8 cellular contexts compared by ENCODE assay signal in genomic region chr22:43014062-43014875, GRCh38. TPM values are rescaled to one million over a fixed set of nuclear protein-coding genes. Genes with fewer than 3 reads are reported as not detected.
A peak's percentile ranks its signal among the peaks of the same experiment; 100 is the strongest.
DNase-seq lines count a peak whose midpoint lies in the region; ATAC-seq and TF ChIP-seq lines count a peak whose summit lies in the region.

No MANE protein-coding gene starts in this region.

- TF ChIP-seq EP300 in upper lobe of left lung (IDR thresholded peaks at IDR 0.05): no peak

- POLR2A ChIA-PET in IMR-90 (lab: Charles Lee; ENCODE audit: unreplicated experiment): interaction anchor here (0.5 to 1.4 kb wide), 3 partner anchors 12 to 147 kb away, joined by 3 to 4 read pairs (median 4); no protein-coding TSS in a partner anchor

- no peaks in the 10 kb centered on the region for H3K27me3 ChIP-seq in IMR-90 (ENCODE audit: control insufficient read depth, insufficient read depth, low read length)
- H3K27me3 ChIP-seq in endocrine pancreas (ENCODE audit: control insufficient read depth, insufficient read depth, low read length): no peaks in the 10 kb centered on the region
- no peaks in the 10 kb centered on the region for H3K27me3 ChIP-seq in upper lobe of left lung

- H3K4ac ChIP-seq in IMR-90 (ENCODE audit: low read depth, low read length): peak overlapping the region; percentile 50

- H2AK9ac ChIP-seq in IMR-90 (replicated peaks; ENCODE audit: low read depth, low read length, poor library complexity): peak overlapping the region; percentile 94

- H3K36me3 ChIP-seq in IMR-90 (ENCODE audit: control insufficient read depth, insufficient read depth, low read length) (no peaks in the 10 kb centered on the region), endocrine pancreas (ENCODE audit: control insufficient read depth, insufficient read depth, low read length) (no peaks in the 10 kb centered on the region), upper lobe of left lung (no peaks in the 10 kb centered on the region)

- no peak overlapping the region for H2BK120ac ChIP-seq in IMR-90 (ENCODE audit: low read depth, low read length)

- ATAC-seq in IMR-90 (ENCODE audit: low read depth) (peak; percentile 28), upper lobe of left lung (ENCODE audit: low FRiP score in 2 of 2) (peak in 1 of 2 donors; percentile 40), HG03196 (IDR thresholded peaks at IDR 0.05; ENCODE audit: unreplicated experiment) (no peak)

- H2BK5ac ChIP-seq in IMR-90 (ENCODE audit: low read depth, low read length, poor library complexity, severe bottlenecking): peak overlapping the region; percentile 14

- H4K8ac ChIP-seq in IMR-90 (ENCODE audit: low read depth in 2 of 2, low read length in 2 of 2): no peak overlapping the region

- peaks cover 12 to 39% of the 10 kb centered on the region in 2 experiments; a peak in 3 of 4 replicates for H3K79me1 ChIP-seq in IMR-90 (ENCODE audit: low read depth in 1 of 2, low read length in 2 of 2)

- H3K14ac ChIP-seq in IMR-90 (replicated peaks; ENCODE audit: low read depth, low read length): 0 out of 2 replicates have a peak overlapping the region, but pooled peaks have one; percentile 7

- peak overlapping the region; percentile 91 for H2AFZ ChIP-seq in IMR-90 (replicated peaks; ENCODE audit: low read length, poor library complexity)

- WGBS in IMR-90 (ENCODE audit: extremely low coverage in 2 of 2, insufficient read length in 1 of 2), 2 experiments: 1% methylated on average over 20 of the region's 47 CpGs; no CpG with 5 or more reads in 1 of the 2 experiments
- WGBS in upper lobe of left lung, 2 donors: 1% methylated on average over 31 to 45 of the region's 47 CpGs

- in situ Hi-C loops in IMR-90 (cut with MboI; ENCODE audit: low sequenced_read_pairs): no loop called here

- H4K5ac ChIP-seq in IMR-90 (ENCODE audit: low read depth, low read length): no peak overlapping the region; the same call in 1 of the 2 replicates

- CTCF ChIA-PET in IMR-90 (lab: Yijun Ruan, JAX): interaction anchor here (0.8 to 1.2 kb wide), 2 partner anchors 19 to 24 kb away, joined by 3 read pairs; no protein-coding TSS in a partner anchor

- dilution Hi-C loops in IMR-90 (cut with HindIII; ENCODE audit: low sequenced_read_pairs, unreplicated experiment): no loop called here

- no peak for TF ChIP-seq RAD21 in IMR-90 (IDR thresholded peaks at IDR 0.05; ENCODE audit: low read length)

- H4K20me1 ChIP-seq in IMR-90 (ENCODE audit: insufficient read depth, low read length): peaks cover 38% of the 10 kb centered on the region

- peak overlapping the region; percentile 62; the same call in 1 of the 2 replicates for H2AK5ac ChIP-seq in IMR-90 (ENCODE audit: low read depth, low read length)

- DNase-seq in NCI-H2029 (lab: John Stamatoyannopoulos, UW) (peak; percentile 19), NCI-H2029 treated with DMSO at 0.1 percent for 48 hours (lab: John Stamatoyannopoulos, UW) (no peak), IMR-90 (no peak), myocyte (ENCODE audit: low read depth) (peak; percentile 61), upper lobe of left lung (peak; percentile 63 to 88)
- DNase-seq in activated CD4-positive, alpha-beta T cell treated with anti-CD3 and anti-CD28 coated beads, Interleukin-2, amount 50 U/mL, for 1 hour: peak; percentile 27

- H3K56ac ChIP-seq in IMR-90 (ENCODE audit: extremely low read depth, insufficient read depth, low read length): no peak overlapping the region

- TF ChIP-seq CTCF in IMR-90 (conservative IDR thresholded peaks at IDR 0.05; ENCODE audit: low read depth, low read length) (no peak), upper lobe of left lung (IDR thresholded peaks at IDR 0.05) (no peak)

- H3K27ac ChIP-seq in IMR-90 (ENCODE audit: insufficient read depth, low read length) (peak overlapping the region; percentile 48), upper lobe of left lung (peak overlapping the region; percentile 70 to 90 (median 89))

- no peak for TF ChIP-seq POLR2A in IMR-90 (IDR thresholded peaks at IDR 0.05; ENCODE audit: low read depth, low read length)
- TF ChIP-seq POLR2A in upper lobe of left lung (IDR thresholded peaks at IDR 0.05): no peak

- H3K23ac ChIP-seq in IMR-90 (ENCODE audit: low read depth, low read length): peak overlapping the region; percentile 49

- no peak overlapping the region for H4K91ac ChIP-seq in IMR-90 (ENCODE audit: insufficient read depth, low read depth, low read length)

- peak overlapping the region; percentile 89 for H3K4me2 ChIP-seq in IMR-90 (ENCODE audit: low read depth, low read length)

- no peaks in the 10 kb centered on the region for H3K9me3 ChIP-seq in IMR-90 (ENCODE audit: control insufficient read depth, insufficient read depth, low read length)
- H3K9me3 ChIP-seq in endocrine pancreas (ENCODE audit: control insufficient read depth, low read length): no peaks in the 10 kb centered on the region
- H3K9me3 ChIP-seq in upper lobe of left lung: no peaks in the 10 kb centered on the region

- BruUV-seq in IMR-90 (replicated peaks; lab: Mats Ljungman, UMichigan): no TSS peak

- H2BK15ac ChIP-seq in IMR-90 (ENCODE audit: low read depth, low read length): no peak overlapping the region

- H3K18ac ChIP-seq in IMR-90 (ENCODE audit: low read depth, low read length): no peak overlapping the region; the same call in 1 of the 2 replicates

- H3K9me1 ChIP-seq in IMR-90 (ENCODE audit: insufficient read depth, low read length): peaks cover 16% of the 10 kb centered on the region

- H2BK20ac ChIP-seq in IMR-90 (ENCODE audit: low read depth, low read length): no peak overlapping the region

- H3K4me1 ChIP-seq in IMR-90 (ENCODE audit: control insufficient read depth, insufficient read depth, low read length) (peaks cover 9% of the 10 kb centered on the region), endocrine pancreas (ENCODE audit: control insufficient read depth, insufficient read depth, low read length) (no peaks in the 10 kb centered on the region), upper lobe of left lung (peaks cover 28 to 60% (median 49%) of the 10 kb centered on the region in 4 donors)

- H3K9ac ChIP-seq in IMR-90 (ENCODE audit: low read depth, low read length): peak overlapping the region; percentile 86
- peak overlapping the region; percentile 15 for H3K9ac ChIP-seq in endocrine pancreas (ENCODE audit: control insufficient read depth, insufficient read depth, low read length)

- intact Hi-C loops in IMR-90 (cut with micrococcal nuclease): loop anchor here (2.0 to 5.0 kb wide), 3 partner anchors 19 to 112 kb away; no protein-coding TSS in a partner anchor

- H3K4me3 ChIP-seq in IMR-90 (ENCODE audit: insufficient read depth, low read depth, low read length) (peak overlapping the region; percentile 97), endocrine pancreas (ENCODE audit: control insufficient read depth, insufficient read depth, low read length) (peak overlapping the region; percentile 32), upper lobe of left lung (peak overlapping the region; percentile 38 to 98 (median 94))

TF ChIP-seq in IMR-90, 13 proteins besides CTCF, POLR2A, EP300 and RAD21:
- TF ChIP-seq USF2 (IDR thresholded peaks at IDR 0.05; ENCODE audit: low read depth, low read length) (no peak), MXI1 (IDR thresholded peaks at IDR 0.05; ENCODE audit: borderline replicate concordance, low read depth, low read length) (peak; percentile 72; the same call in 1 of the 2 replicates)
TF ChIP-seq in IMR-90: peak in this region for 1.

RNA-seq across cellular contexts. Expression of gene PACSIN2, which starts 0.7 kb away (rescaled TPM):
- total RNA-seq in IMR-90 (2012; rRNA removed): 98.0 and 118 TPM in 2 replicates
- 85.0 and 92.2 TPM in 2 replicates for polyA plus RNA-seq in IMR-90 (2012; rRNA removed)
- 72.9 and 85.4 TPM in 2 replicates for polyA plus RNA-seq in IMR-90 (2012; cell fraction: cytosol; rRNA removed)
- 56.7 and 72.6 TPM in 2 replicates for polyA plus RNA-seq in IMR-90 (2012; cell fraction: nucleus; rRNA removed; ENCODE audit: low replicate concordance)
- total RNA-seq in myocyte: 45.5 and 49.3 TPM in 2 replicates
- 47.2 TPM for polyA plus RNA-seq in myocyte (2012)
- 100 to 1,000 TPM; 120 to 186 (median 151) TPM for total RNA-seq in upper lobe of left lung

Comparison
In these comparisons a context has a peak if more than half of its experiments do, and no peak if none do; other contexts are left out.
1. DNase-seq: peak in NCI-H2029 (single experiment), activated CD4-positive, alpha-beta T cell treated with anti-CD3 and anti-CD28 coated beads, Interleukin-2, amount 50 U/mL, for 1 hour (single experiment), myocyte (single experiment) and upper lobe of left lung (2 of 2); none in NCI-H2029 treated with DMSO at 0.1 percent for 48 hours (single experiment) and IMR-90 (single experiment).
2. H3K4me3 ChIP-seq: peak in every context shown above with its lines; median percentile 97 in IMR-90; 94 in upper lobe of left lung; 32 in endocrine pancreas.